Comparison of ENCODE assay signal across 12 cellular contexts in the genomic region with DNA sequence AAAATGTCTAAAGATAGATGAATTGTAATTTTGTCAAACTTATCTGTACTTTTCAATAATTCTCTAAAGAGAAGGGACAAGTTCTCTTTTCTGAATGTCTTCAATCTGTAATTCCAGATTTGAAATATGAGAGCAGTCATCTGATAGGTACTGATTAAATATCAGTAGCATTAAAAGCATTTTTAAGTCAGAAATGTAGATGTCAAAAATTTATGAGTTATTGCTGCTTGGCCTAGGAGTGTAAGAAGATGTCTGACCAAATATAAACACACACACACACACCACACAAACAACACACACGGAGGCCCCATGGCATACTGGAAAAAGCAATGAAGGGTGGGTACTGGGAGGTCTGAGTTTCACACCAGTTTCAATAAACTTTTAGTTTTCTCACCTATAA. TPM values are rescaled to one million over a fixed set of nuclear protein-coding genes. Genes with fewer than 3 reads are reported as not detected.
DNase-seq lines count a peak whose midpoint lies in the region; ATAC-seq, FAIRE-seq and TF ChIP-seq lines count a peak whose summit lies in the region.
"Had no signal": no experiment of that assay in that cellular context is flagged by ENCODE, and none has a peak within 500 bp of the region (broad histone marks: within the 10 kb centered on the region; RNA-seq: fewer than 3 reads in every experiment).

No MANE protein-coding gene starts in this region.

- no peaks in the 10 kb centered on the region for H3K36me3 ChIP-seq in ascending aorta
- H3K36me3 ChIP-seq in liver (ENCODE audit: control insufficient read depth in 4 of 4, insufficient read depth in 3 of 4, low read depth in 1 of 4, low read length in 3 of 4), result no peaks in the 10 kb centered on the region
- H3K36me3 ChIP-seq in thoracic aorta, result no peaks in the 10 kb centered on the region
- H3K36me3 ChIP-seq in CD8-positive, alpha-beta T cell (ENCODE audit: insufficient read depth, low read length), result peaks cover 3% of the 10 kb centered on the region

- TF ChIP-seq RAD21 in liver (IDR thresholded peaks at IDR 0.05), result no peak

- intact Hi-C loops in ascending aorta (cut with DNase I), result loop anchor here (5.0 kb wide), 1 partner anchor 284 kb away; a partner anchor contains a TSS
- intact Hi-C loops in CD8-positive, alpha-beta T cell (cut with DNase I, micrococcal nuclease), result loop anchor here (5.0 kb wide), 3 partner anchors 64 to 441 kb away; a partner anchor contains a TSS

- H3K9ac ChIP-seq in liver (ENCODE audit: low read depth in 1 of 2, low read length in 2 of 2), result peak overlapping the region; percentile 52 to 80

- no peak overlapping the region for H3K27ac Mint-ChIP-seq in activated T-cell treated with anti-CD3 and anti-CD28 coated beads, Interleukin-2, amount 50 U/mL, for 72 hours
- no peak overlapping the region for H3K27ac Mint-ChIP-seq in CD8-positive, alpha-beta T cell

- CTCF ChIA-PET in CD8-positive, alpha-beta T cell (lab: Charles Lee), result interaction anchor here (1.4 kb wide), 1 partner anchor 88 kb away, joined by 3 read pairs; no protein-coding TSS in a partner anchor

- H3K4me1 Mint-ChIP-seq in activated T-cell treated with anti-CD3 and anti-CD28 coated beads, Interleukin-2, amount 50 U/mL, for 72 hours (ENCODE audit: low read depth), result peaks cover 67% of the 10 kb centered on the region
- peaks cover 56% of the 10 kb centered on the region for H3K4me1 Mint-ChIP-seq in CD8-positive, alpha-beta T cell (ENCODE audit: low read depth)

- peaks cover 5 to 8% of the 10 kb centered on the region in 2 donors for H3K36me3 Mint-ChIP-seq in activated T-cell treated with anti-CD3 and anti-CD28 coated beads, Interleukin-2, amount 50 U/mL, for 72 hours (ENCODE audit: insufficient read depth in 2 of 2)
- H3K36me3 Mint-ChIP-seq in CD8-positive, alpha-beta T cell, result peaks cover 15% of the 10 kb centered on the region

- POLR2A ChIA-PET in CD8-positive, alpha-beta T cell (lab: Charles Lee), result no interaction called here

- no peak for ATAC-seq in activated T-cell treated with anti-CD3 and anti-CD28 coated beads, Interleukin-2, amount 50 U/mL, for 72 hours (replicated peaks in 1 of 2)
- no peak for ATAC-seq in thoracic aorta (ENCODE audit: insufficient number of reproducible peaks, low FRiP score, low read depth)
- no peak for ATAC-seq in CD8-positive, alpha-beta T cell

- H3K27me3 ChIP-seq in ascending aorta, result no peaks in the 10 kb centered on the region
- no peaks in the 10 kb centered on the region for H3K27me3 ChIP-seq in liver (ENCODE audit: control insufficient read depth in 4 of 4, insufficient read depth in 4 of 4, low read length in 3 of 4)
- no peaks in the 10 kb centered on the region for H3K27me3 ChIP-seq in thoracic aorta (replicated peaks; ENCODE audit: insufficient read depth)
- no peaks in the 10 kb centered on the region for H3K27me3 ChIP-seq in CD8-positive, alpha-beta T cell (ENCODE audit: insufficient read depth, low read length)
- H3K27me3 ChIP-seq: SJSA1 had no signal

- no peak for DNase-seq in activated T-cell treated with anti-CD3 and anti-CD28 coated beads, Interleukin-2, amount 50 U/mL, for 72 hours
- no peak for DNase-seq in activated T-cell treated with anti-CD3 and anti-CD28 coated beads, Interleukin-2, amount 50 U/mL, for 1 hour
- DNase-seq in ascending aorta (ENCODE audit: low spot score in 2 of 2), result no peak
- no peak for DNase-seq in thoracic aorta (ENCODE audit: low spot score)
- no peak for DNase-seq in CD8-positive, alpha-beta T cell
- no peak for DNase-seq in frontal cortex (ENCODE audit: low spot score in 2 of 2)
- no peak for DNase-seq in urothelium cell line (ENCODE audit: low spot score)
- DNase-seq: stimulated activated CD8-positive, alpha-beta memory T cell treated with anti-CD3 and anti-CD28 coated beads, Interleukin-4, amount 100 ng/mL, for 48 hours had no signal

- H3K4me3 ChIP-seq in ascending aorta (peak overlapping the region; percentile 76 to 85), liver (ENCODE audit: low read depth in 1 of 3, low read length in 3 of 3) (peak overlapping the region in 1 of 3 donors; percentile 56), thoracic aorta (peak overlapping the region; percentile 88)
- no peak overlapping the region for H3K4me3 ChIP-seq in CD8-positive, alpha-beta T cell (ENCODE audit: low read depth, low read length)
- H3K4me3 ChIP-seq: SJSA1 had no signal

- H3K9me3 ChIP-seq in ascending aorta, result no peaks in the 10 kb centered on the region
- no peaks in the 10 kb centered on the region for H3K9me3 ChIP-seq in liver (ENCODE audit: control insufficient read depth in 4 of 4, low read length in 3 of 4)
- H3K9me3 ChIP-seq in thoracic aorta, result no peaks in the 10 kb centered on the region
- no peaks in the 10 kb centered on the region for H3K9me3 ChIP-seq in CD8-positive, alpha-beta T cell (ENCODE audit: low read length)
- H3K9me3 ChIP-seq: SJSA1 had no signal

- WGBS in liver, result 35% methylated on average over 1 of the region's 1 CpG

- H3K9me3 Mint-ChIP-seq in activated T-cell treated with anti-CD3 and anti-CD28 coated beads, Interleukin-2, amount 50 U/mL, for 72 hours, result no peaks in the 10 kb centered on the region
- H3K9me3 Mint-ChIP-seq in CD8-positive, alpha-beta T cell, result no peaks in the 10 kb centered on the region

- no peaks in the 10 kb centered on the region for H3K27me3 Mint-ChIP-seq in activated T-cell treated with anti-CD3 and anti-CD28 coated beads, Interleukin-2, amount 50 U/mL, for 72 hours (ENCODE audit: low read depth)
- H3K27me3 Mint-ChIP-seq in CD8-positive, alpha-beta T cell (ENCODE audit: low read depth), result no peaks in the 10 kb centered on the region

- H3K4me1 ChIP-seq in ascending aorta, result peaks cover 0 to 29% of the 10 kb centered on the region in 2 donors
- peaks cover 2 to 22% (median 16%) of the 10 kb centered on the region in 4 donors for H3K4me1 ChIP-seq in liver (ENCODE audit: control insufficient read depth in 4 of 4, insufficient read depth in 4 of 4, low read length in 3 of 4)
- H3K4me1 ChIP-seq in thoracic aorta (ENCODE audit: control insufficient read depth in 1 of 2, low read depth in 2 of 2), result peaks cover 17 to 49% of the 10 kb centered on the region in 2 donors
- H3K4me1 ChIP-seq in CD8-positive, alpha-beta T cell (ENCODE audit: insufficient read depth, low read length), result peaks cover 45% of the 10 kb centered on the region

- H3K27ac ChIP-seq in ascending aorta (peak overlapping the region; percentile 98 to 100), liver (ENCODE audit: low read depth in 1 of 2, low read length in 2 of 2) (peak overlapping the region; percentile 98 to 99), thoracic aorta (peak overlapping the region; percentile 99)
- no peak overlapping the region for H3K27ac ChIP-seq in CD8-positive, alpha-beta T cell (ENCODE audit: low read depth, low read length)
- H3K27ac ChIP-seq: SJSA1 had no signal

- TF ChIP-seq CTCF in ascending aorta (IDR thresholded peaks at IDR 0.05), result no peak
- TF ChIP-seq CTCF in liver (IDR thresholded peaks at IDR 0.05; ENCODE audit: low read depth, low read length, missing input control), result no peak
- TF ChIP-seq CTCF in thoracic aorta (IDR thresholded peaks at IDR 0.05), result no peak
- TF ChIP-seq CTCF in CD8-positive, alpha-beta T cell (IDR thresholded peaks at IDR 0.05), result no peak

- H3K4me3 Mint-ChIP-seq in activated T-cell treated with anti-CD3 and anti-CD28 coated beads, Interleukin-2, amount 50 U/mL, for 72 hours, result peak overlapping the region; percentile 91 to 96
- no peak overlapping the region for H3K4me3 Mint-ChIP-seq in CD8-positive, alpha-beta T cell

- FAIRE-seq in frontal cortex (lab: Jason Lieb, UNC) (no peak), urothelium cell line (lab: Jason Lieb, UNC) (no peak)

TF ChIP-seq in liver, 16 proteins besides CTCF, POLR2A, EP300 and RAD21 (continues in another document):
- TF ChIP-seq, protein P1, sequence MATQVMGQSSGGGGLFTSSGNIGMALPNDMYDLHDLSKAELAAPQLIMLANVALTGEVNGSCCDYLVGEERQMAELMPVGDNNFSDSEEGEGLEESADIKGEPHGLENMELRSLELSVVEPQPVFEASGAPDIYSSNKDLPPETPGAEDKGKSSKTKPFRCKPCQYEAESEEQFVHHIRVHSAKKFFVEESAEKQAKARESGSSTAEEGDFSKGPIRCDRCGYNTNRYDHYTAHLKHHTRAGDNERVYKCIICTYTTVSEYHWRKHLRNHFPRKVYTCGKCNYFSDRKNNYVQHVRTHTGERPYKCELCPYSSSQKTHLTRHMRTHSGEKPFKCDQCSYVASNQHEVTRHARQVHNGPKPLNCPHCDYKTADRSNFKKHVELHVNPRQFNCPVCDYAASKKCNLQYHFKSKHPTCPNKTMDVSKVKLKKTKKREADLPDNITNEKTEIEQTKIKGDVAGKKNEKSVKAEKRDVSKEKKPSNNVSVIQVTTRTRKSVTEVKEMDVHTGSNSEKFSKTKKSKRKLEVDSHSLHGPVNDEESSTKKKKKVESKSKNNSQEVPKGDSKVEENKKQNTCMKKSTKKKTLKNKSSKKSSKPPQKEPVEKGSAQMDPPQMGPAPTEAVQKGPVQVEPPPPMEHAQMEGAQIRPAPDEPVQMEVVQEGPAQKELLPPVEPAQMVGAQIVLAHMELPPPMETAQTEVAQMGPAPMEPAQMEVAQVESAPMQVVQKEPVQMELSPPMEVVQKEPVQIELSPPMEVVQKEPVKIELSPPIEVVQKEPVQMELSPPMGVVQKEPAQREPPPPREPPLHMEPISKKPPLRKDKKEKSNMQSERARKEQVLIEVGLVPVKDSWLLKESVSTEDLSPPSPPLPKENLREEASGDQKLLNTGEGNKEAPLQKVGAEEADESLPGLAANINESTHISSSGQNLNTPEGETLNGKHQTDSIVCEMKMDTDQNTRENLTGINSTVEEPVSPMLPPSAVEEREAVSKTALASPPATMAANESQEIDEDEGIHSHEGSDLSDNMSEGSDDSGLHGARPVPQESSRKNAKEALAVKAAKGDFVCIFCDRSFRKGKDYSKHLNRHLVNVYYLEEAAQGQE (IDR thresholded peaks at IDR 0.05), result no peak
- TF ChIP-seq EGR1 (IDR thresholded peaks at IDR 0.05; ENCODE audit: low read depth in 2 of 2) (no peak), GABPA (IDR thresholded peaks at IDR 0.05 in 1 of 2, conservative IDR thresholded peaks at IDR 0.05 in 1 of 2) (no peak), FOXA2 (IDR thresholded peaks at IDR 0.05) (no peak), RXRA (IDR thresholded peaks at IDR 0.05) (no peak), HNF4A (conservative IDR thresholded peaks at IDR 0.05) (no peak)

RNA-seq across cellular contexts. Expression of a gene that starts 2.4 kb away (rescaled TPM):
- 10 to 100 TPM; 57.3 to 68.9 TPM for total RNA-seq in activated T-cell treated with anti-CD3 and anti-CD28 coated beads, Interleukin-2, amount 50 U/mL, for 72 hours
- 41.7 TPM for total RNA-seq in ascending aorta
- 10 to 100 TPM; 10.2 to 28.0 TPM for total RNA-seq in liver
- 100 to 1,000 TPM in 1 of 2 donors, 10 to 100 TPM in 1; 47.5 to 132 TPM for polyA plus RNA-seq in liver
- total RNA-seq in thoracic aorta, result 10 to 100 TPM; 19.8 to 24.3 TPM
- total RNA-seq in CD8-positive, alpha-beta T cell, result 100 to 1,000 TPM; 252 to 277 TPM
- total RNA-seq in frontal cortex, result 9.4 TPM

RNA-seq across cellular contexts. Expression of a gene that starts 33.2 kb away (rescaled TPM):
- total RNA-seq in activated T-cell treated with anti-CD3 and anti-CD28 coated beads, Interleukin-2, amount 50 U/mL, for 72 hours, result not detected
- total RNA-seq in ascending aorta (not detected), liver (under 1 TPM in 1 of 2 donors, not detected in 1; 0.19 TPM), thoracic aorta (under 1 TPM in 1 of 2 donors, not detected in 1; 0.14 TPM), frontal cortex (3.7 TPM)
- polyA plus RNA-seq in liver, result under 1 TPM; 0.02 to 0.07 TPM
- not detected for total RNA-seq in CD8-positive, alpha-beta T cell
- total RNA-seq: lung microvascular endothelial cell, SJSA1 had no signal
- polyA plus RNA-seq: BJ had no signal
